In the genomic region with DNA sequence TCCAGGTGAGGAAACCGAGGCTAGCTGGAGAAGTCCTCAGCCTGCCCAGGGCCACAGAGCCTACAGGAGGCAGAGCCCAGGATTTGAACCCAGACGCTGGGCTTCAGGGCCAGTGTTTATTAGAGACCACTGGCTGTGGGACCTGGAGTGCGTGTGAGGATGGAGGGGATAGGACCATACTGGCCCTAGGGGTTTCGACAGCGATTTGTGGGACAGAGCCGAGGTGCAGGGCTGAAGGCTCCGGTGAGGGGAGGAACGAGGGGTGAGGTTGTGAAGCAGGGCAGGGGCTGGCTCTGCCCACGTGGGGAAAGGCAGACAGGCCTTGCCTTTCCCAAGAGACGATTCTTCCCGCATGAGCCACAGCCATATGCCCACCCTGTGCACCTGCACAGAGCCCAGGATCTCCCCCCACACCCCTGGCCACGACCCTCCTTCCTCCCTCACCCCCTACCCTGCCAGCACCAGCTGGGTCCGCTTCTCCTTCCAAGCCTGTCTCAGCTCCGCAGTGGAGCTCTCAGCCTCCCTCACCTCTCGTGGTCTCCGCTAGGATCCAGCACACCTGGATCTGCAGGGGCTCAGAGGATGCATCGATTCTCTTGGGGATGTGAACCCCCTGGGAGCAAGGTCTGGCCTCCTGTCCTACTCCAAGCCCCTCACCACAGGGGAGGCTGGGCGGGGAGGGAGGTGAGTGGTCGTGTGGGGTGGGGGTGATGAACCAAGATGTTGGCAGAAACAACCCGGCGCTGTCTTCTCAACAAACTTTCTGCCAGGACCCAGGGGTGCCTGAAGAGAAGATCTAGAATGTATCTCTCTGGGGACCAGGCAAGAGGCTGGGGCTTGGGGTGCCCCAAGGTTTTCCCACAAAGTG, we compare ENCODE assay signal across 21 cellular contexts.
"Had no signal": no experiment of that assay in that cellular context is flagged by ENCODE, and none has a peak within 500 bp of the region (broad histone marks: within the 10 kb centered on the region; RNA-seq: fewer than 3 reads in every experiment).

No MANE protein-coding gene starts in this region.

- H3K9me3 ChIP-seq: neutrophil, right atrium auricular region, tibial nerve had no signal

- H3K27me3 Mint-ChIP-seq: activated CD4-positive, alpha-beta memory T cell treated with anti-CD3 and anti-CD28 coated beads for 36 hours; activated CD4-positive, alpha-beta T cell treated with anti-CD3 and anti-CD28 coated beads for 36 hours; activated naive CD8-positive, alpha-beta T cell had no signal

- DNase-seq: activated CD4-positive, alpha-beta memory T cell treated with anti-CD3 and anti-CD28 coated beads for 36 hours; activated CD4-positive, alpha-beta T cell treated with anti-CD3 and anti-CD28 coated beads for 36 hours; activated CD8-positive, alpha-beta memory T cell treated with anti-CD3 and anti-CD28 coated beads, Interleukin-2, amount 10 ng/mL, durations not matched to agents 7 days and 5 days; activated gamma-delta T cell; activated T-cell treated with anti-CD3 and anti-CD28 coated beads, Interleukin-2, amount 50 U/mL, for 1 hour; effector memory CD4-positive, alpha-beta T cell; foreskin melanocyte; naive B cell; small intestine; stimulated activated CD4-positive, alpha-beta T cell treated with anti-CD3 and anti-CD28 coated beads, Interleukin-4, amount 100 ng/mL, for 4 hours; stimulated activated CD8-positive, alpha-beta memory T cell treated with anti-CD3 and anti-CD28 coated beads, Interleukin-4, amount 100 ng/mL, for 48 hours; stimulated activated naive CD4-positive, alpha-beta T cell treated with Interleukin-2 at 50 U/mL for 16 hours; substantia nigra; T-helper 17 cell had no signal

- H3K36me3 ChIP-seq: neutrophil, right atrium auricular region, tibial nerve had no signal

- H3K4me1 ChIP-seq: tibial nerve had no signal

- H3K27me3 ChIP-seq: neutrophil, right atrium auricular region, tibial nerve had no signal

- H3K27ac Mint-ChIP-seq: activated CD4-positive, alpha-beta memory T cell treated with anti-CD3 and anti-CD28 coated beads for 36 hours; activated CD4-positive, alpha-beta T cell treated with anti-CD3 and anti-CD28 coated beads for 36 hours; activated CD8-positive, alpha-beta memory T cell treated with anti-CD3 and anti-CD28 coated beads, Interleukin-2, amount 10 ng/mL, durations not matched to agents 7 days and 5 days; activated naive CD8-positive, alpha-beta T cell; progenitor cell of endocrine pancreas; T-helper 17 cell had no signal

- H3K9me3 Mint-ChIP-seq: activated CD4-positive, alpha-beta memory T cell treated with anti-CD3 and anti-CD28 coated beads for 36 hours had no signal

- H3K4me3 ChIP-seq: right atrium auricular region, tibial nerve had no signal

- H3K36me3 Mint-ChIP-seq: activated CD4-positive, alpha-beta memory T cell treated with anti-CD3 and anti-CD28 coated beads for 36 hours; activated CD8-positive, alpha-beta memory T cell treated with anti-CD3 and anti-CD28 coated beads, Interleukin-2, amount 10 ng/mL, durations not matched to agents 7 days and 5 days; activated naive CD8-positive, alpha-beta T cell; brain; naive B cell had no signal

- H3K4me3 Mint-ChIP-seq: activated CD4-positive, alpha-beta memory T cell treated with anti-CD3 and anti-CD28 coated beads for 36 hours; activated CD4-positive, alpha-beta T cell treated with anti-CD3 and anti-CD28 coated beads for 36 hours; activated CD8-positive, alpha-beta memory T cell treated with anti-CD3 and anti-CD28 coated beads, Interleukin-2, amount 10 ng/mL, durations not matched to agents 7 days and 5 days; activated naive CD8-positive, alpha-beta T cell; brain; T-helper 17 cell had no signal

- H3K27ac ChIP-seq: epithelial cell of prostate, neutrophil, right atrium auricular region, tibial nerve had no signal

- ATAC-seq: activated CD4-positive, alpha-beta T cell treated with anti-CD3 and anti-CD28 coated beads for 36 hours; activated CD8-positive, alpha-beta memory T cell treated with anti-CD3 and anti-CD28 coated beads, Interleukin-2, amount 10 ng/mL, durations not matched to agents 7 days and 5 days; T-helper 17 cell had no signal

- H3K4me1 Mint-ChIP-seq: activated CD4-positive, alpha-beta T cell treated with anti-CD3 and anti-CD28 coated beads for 36 hours; activated CD8-positive, alpha-beta memory T cell treated with anti-CD3 and anti-CD28 coated beads, Interleukin-2, amount 10 ng/mL, durations not matched to agents 7 days and 5 days; naive B cell had no signal
